Comparison of ENCODE assay signal across 13 cellular contexts in genomic region chr2:229802785-229803184, GRCh38.
DNase-seq lines count a peak whose midpoint lies in the region; ATAC-seq and TF ChIP-seq lines count a peak whose summit lies in the region.
"Had no signal": no experiment of that assay in that cellular context is flagged by ENCODE, and none has a peak within 500 bp of the region (broad histone marks: within the 10 kb centered on the region; RNA-seq: fewer than 3 reads in every experiment).

No MANE protein-coding gene starts in this region.

- H3K27me3 ChIP-seq in Karpas-422 (ENCODE audit: low read length) (no peaks in the 10 kb centered on the region), smooth muscle cell (ENCODE audit: low read depth) (no peaks in the 10 kb centered on the region), right cardiac atrium (ENCODE audit: control insufficient read depth, insufficient read depth) (no peaks in the 10 kb centered on the region)
- H3K27me3 ChIP-seq: BE2C had no signal

- TF ChIP-seq CTCF in activated B cell treated with CpG ODN at 0.5 μM for 24 hours (IDR thresholded peaks at IDR 0.05): no peak
- no peak for TF ChIP-seq CTCF in mucosa of descending colon (IDR thresholded peaks at IDR 0.05)
- no peak for TF ChIP-seq CTCF in smooth muscle cell (IDR thresholded peaks at IDR 0.05; ENCODE audit: borderline replicate concordance, insufficient read depth, poor library complexity, severe bottlenecking)

- H3K36me3 Mint-ChIP-seq in activated B cell treated with CpG ODN at 0.5 μM for 24 hours (ENCODE audit: low read depth): peaks cover 85% of the 10 kb centered on the region
- H3K36me3 Mint-ChIP-seq in stimulated activated naive B cell treated with anti-CD40 and anti-IgM and Interleukin-4, amounts not matched to agents 10 μg/mL and 1 μg/mL and 100 μg/mL, for 72 hours: peaks cover 26 to 44% of the 10 kb centered on the region in 2 donors

- intact Hi-C loops in activated B cell treated with CpG ODN at 0.5 μM for 24 hours (cut with micrococcal nuclease): loop anchor here (5.0 kb wide), 1 partner anchor 50 kb away; no protein-coding TSS in a partner anchor
- intact Hi-C loops in mucosa of descending colon (cut with DNase I, micrococcal nuclease): no loop called here
- intact Hi-C loops in right cardiac atrium (cut with DNase I): loop anchor here in 2 of 4 donors (5.0 to 10.0 kb wide), 2 partner anchors 120 to 122 kb away; partner anchors contain the start of genes FBXO36 (in 2 of the 2) and TRIP12 (in 2 of the 2)

- no peak for DNase-seq in Karpas-422
- DNase-seq in activated B cell treated with CpG ODN at 0.5 μM for 24 hours: no peak
- DNase-seq in mucosa of descending colon: no peak
- DNase-seq in stimulated activated naive B cell treated with anti-CD40 and anti-IgM and Interleukin-4, amounts not matched to agents 10 μg/mL and 1 μg/mL and 100 μg/mL, for 72 hours: no peak
- DNase-seq in smooth muscle cell (lab: John Stamatoyannopoulos, UW; ENCODE audit: unreplicated experiment): no peak
- no peak for DNase-seq in right cardiac atrium
- DNase-seq: ACHN; BE2C; C1 segment of cervical spinal cord; Caco-2; CD4-positive, CD25-positive, alpha-beta regulatory T cell; H9 had no signal

- H3K9me2 ChIP-seq in Karpas-422 (replicated peaks; ENCODE audit: insufficient read depth, low read length): no peaks in the 10 kb centered on the region

- no peak overlapping the region for H3K4me2 ChIP-seq in Karpas-422 (ENCODE audit: low read depth, low read length, poor library complexity, severe bottlenecking)
- no peak overlapping the region for H3K4me2 ChIP-seq in smooth muscle cell

- H3F3A ChIP-seq in smooth muscle cell (ENCODE audit: low read depth): no peaks in the 10 kb centered on the region

- no peaks in the 10 kb centered on the region for H3K27me3 Mint-ChIP-seq in activated B cell treated with CpG ODN at 0.5 μM for 24 hours
- H3K27me3 Mint-ChIP-seq in stimulated activated naive B cell treated with anti-CD40 and anti-IgM and Interleukin-4, amounts not matched to agents 10 μg/mL and 1 μg/mL and 100 μg/mL, for 72 hours: no peaks in the 10 kb centered on the region
- H3K27me3 Mint-ChIP-seq: CD4-positive, CD25-positive, alpha-beta regulatory T cell had no signal

- peak overlapping the region; percentile 1 for H3K27ac Mint-ChIP-seq in activated B cell treated with CpG ODN at 0.5 μM for 24 hours
- peak overlapping the region; percentile 32 for H3K27ac Mint-ChIP-seq in stimulated activated naive B cell treated with anti-CD40 and anti-IgM and Interleukin-4, amounts not matched to agents 10 μg/mL and 1 μg/mL and 100 μg/mL, for 72 hours

- H3K9ac ChIP-seq in Karpas-422 (ENCODE audit: low read length) (no peak overlapping the region), smooth muscle cell (ENCODE audit: low read depth) (no peak overlapping the region)

- ATAC-seq in activated B cell treated with CpG ODN at 0.5 μM for 24 hours (ENCODE audit: low read depth) (no peak), mucosa of descending colon (peak; percentile 66), right cardiac atrium (no peak), HG03521 (IDR thresholded peaks at IDR 0.05; ENCODE audit: unreplicated experiment) (no peak)
- ATAC-seq in stimulated activated naive B cell treated with anti-CD40 and anti-IgM and Interleukin-4, amounts not matched to agents 10 μg/mL and 1 μg/mL and 100 μg/mL, for 72 hours (replicated peaks): no peak

- WGBS in smooth muscle cell (ENCODE audit: low lambda C conversion rate): 79% methylated on average over 5 of the region's 5 CpGs
- WGBS in right cardiac atrium: 68% methylated on average over 5 of the region's 5 CpGs

- H3K36me3 ChIP-seq in Karpas-422 (ENCODE audit: insufficient read depth, low read length) (peaks cover 55% of the 10 kb centered on the region), mucosa of descending colon (ENCODE audit: low read depth) (no peaks in the 10 kb centered on the region), smooth muscle cell (ENCODE audit: low read depth) (peaks cover 39% of the 10 kb centered on the region)

- H2AFZ ChIP-seq in Karpas-422 (ENCODE audit: low read length): no peak overlapping the region
- H2AFZ ChIP-seq in smooth muscle cell (ENCODE audit: low read depth): no peak overlapping the region

- H3K9me3 Mint-ChIP-seq in activated B cell treated with CpG ODN at 0.5 μM for 24 hours: no peaks in the 10 kb centered on the region
- no peaks in the 10 kb centered on the region for H3K9me3 Mint-ChIP-seq in stimulated activated naive B cell treated with anti-CD40 and anti-IgM and Interleukin-4, amounts not matched to agents 10 μg/mL and 1 μg/mL and 100 μg/mL, for 72 hours
- H3K9me3 Mint-ChIP-seq: CD4-positive, CD25-positive, alpha-beta regulatory T cell; H9 had no signal

- H3K4me3 ChIP-seq in Karpas-422 (ENCODE audit: low read length): no peak overlapping the region
- no peak overlapping the region for H3K4me3 ChIP-seq in mucosa of descending colon
- H3K4me3 ChIP-seq in smooth muscle cell: no peak overlapping the region
- no peak overlapping the region for H3K4me3 ChIP-seq in right cardiac atrium (ENCODE audit: low read length)

- H3K9me3 ChIP-seq in Karpas-422 (ENCODE audit: low read length): no peaks in the 10 kb centered on the region
- H3K9me3 ChIP-seq in mucosa of descending colon: no peaks in the 10 kb centered on the region
- no peaks in the 10 kb centered on the region for H3K9me3 ChIP-seq in smooth muscle cell (replicated peaks; ENCODE audit: low read depth)
- H3K9me3 ChIP-seq in right cardiac atrium (ENCODE audit: control insufficient read depth, low read length): no peaks in the 10 kb centered on the region
- H3K9me3 ChIP-seq: BE2C, Caco-2 had no signal

- H4K20me1 ChIP-seq in Karpas-422 (ENCODE audit: insufficient read depth, low read depth, low read length) (no peaks in the 10 kb centered on the region), smooth muscle cell (ENCODE audit: low read depth) (peaks cover 27% of the 10 kb centered on the region)

- H3K27ac ChIP-seq in Karpas-422 (ENCODE audit: low read length) (peak overlapping the region; percentile 55; the same call in 1 of the 2 replicates), smooth muscle cell (ENCODE audit: low read depth) (no peak overlapping the region), right cardiac atrium (ENCODE audit: low read length) (no peak overlapping the region)

- no peaks in the 10 kb centered on the region for H3K4me1 Mint-ChIP-seq in activated B cell treated with CpG ODN at 0.5 μM for 24 hours
- H3K4me1 Mint-ChIP-seq in stimulated activated naive B cell treated with anti-CD40 and anti-IgM and Interleukin-4, amounts not matched to agents 10 μg/mL and 1 μg/mL and 100 μg/mL, for 72 hours: no peaks in the 10 kb centered on the region

- POLR2A ChIA-PET in activated B cell treated with CpG ODN at 0.5 μM for 24 hours (lab: Charles Lee): interaction anchor here (2.0 kb wide), 1 partner anchor 119 kb away, joined by 9 read pairs; the partner anchor contains the start of gene TRIP12

- CTCF ChIA-PET in activated B cell treated with CpG ODN at 0.5 μM for 24 hours (lab: Charles Lee): interaction anchor here (0.6 to 1.5 kb wide), 5 partner anchors 12 to 357 kb away, joined by 3 to 5 read pairs (median 4); no protein-coding TSS in a partner anchor

- no peak overlapping the region for H3K4me3 Mint-ChIP-seq in activated B cell treated with CpG ODN at 0.5 μM for 24 hours
- no peak overlapping the region for H3K4me3 Mint-ChIP-seq in stimulated activated naive B cell treated with anti-CD40 and anti-IgM and Interleukin-4, amounts not matched to agents 10 μg/mL and 1 μg/mL and 100 μg/mL, for 72 hours
- H3K4me3 Mint-ChIP-seq: CD4-positive, CD25-positive, alpha-beta regulatory T cell; H9 had no signal

- peaks cover 25% of the 10 kb centered on the region for H3K79me2 ChIP-seq in Karpas-422 (ENCODE audit: low read length)
- no peaks in the 10 kb centered on the region for H3K79me2 ChIP-seq in smooth muscle cell (ENCODE audit: low read depth)

- peaks cover 36% of the 10 kb centered on the region for H3K4me1 ChIP-seq in Karpas-422 (ENCODE audit: low read length)
- peaks cover 3% of the 10 kb centered on the region for H3K4me1 ChIP-seq in mucosa of descending colon (ENCODE audit: low read depth)
- H3K4me1 ChIP-seq in smooth muscle cell (ENCODE audit: low read depth): peaks cover 3% of the 10 kb centered on the region
- peaks cover 2% of the 10 kb centered on the region for H3K4me1 ChIP-seq in right cardiac atrium (ENCODE audit: control insufficient read depth, insufficient read depth, low read length)
- H3K4me1 ChIP-seq: BE2C, Caco-2 had no signal
